9 cellular contexts compared by ENCODE assay signal in the genomic region with DNA sequence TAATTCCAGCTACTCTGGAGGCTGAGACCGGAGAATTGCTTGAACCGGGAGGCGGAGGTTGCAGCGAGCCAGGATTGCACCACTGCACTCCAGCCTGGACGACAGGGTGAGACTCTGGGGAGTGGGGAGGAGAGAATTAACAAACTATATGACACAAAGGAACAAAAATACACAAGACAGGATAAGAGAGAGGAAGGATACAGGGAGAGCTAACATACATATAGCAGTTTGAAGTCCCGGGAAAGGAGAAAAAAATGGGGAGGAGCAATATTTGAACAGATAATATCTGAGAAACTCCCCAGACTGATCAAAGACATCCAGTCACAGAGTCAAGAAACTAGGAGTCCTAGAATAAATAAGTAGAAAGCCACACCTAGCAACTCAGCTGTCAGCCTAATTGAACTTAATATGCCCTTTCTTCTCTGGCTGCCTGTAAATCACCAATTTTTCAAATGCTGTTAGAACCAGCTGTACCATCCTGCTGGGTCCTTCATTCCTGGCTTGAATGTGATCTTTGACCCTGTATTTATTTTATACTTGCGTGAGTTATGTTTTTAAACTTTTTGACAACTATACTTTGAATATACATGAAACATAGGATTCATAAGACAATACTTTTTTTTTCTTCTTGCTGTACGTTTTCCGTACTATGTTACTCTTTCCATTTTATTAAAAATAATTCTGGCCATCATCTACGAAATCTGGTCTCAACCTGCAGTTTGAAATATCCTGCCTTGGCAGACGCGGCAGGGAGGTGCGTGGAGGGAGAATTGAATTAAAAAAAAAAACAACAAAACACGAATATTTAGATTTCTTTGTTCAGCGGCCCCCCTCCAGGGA. TPM values are rescaled to one million over a fixed set of nuclear protein-coding genes. Genes with fewer than 3 reads are reported as not detected.
DNase-seq lines count a peak whose midpoint lies in the region; ATAC-seq and TF ChIP-seq lines count a peak whose summit lies in the region.
"Had no signal": no experiment of that assay in that cellular context is flagged by ENCODE, and none has a peak within 500 bp of the region (broad histone marks: within the 10 kb centered on the region; RNA-seq: fewer than 3 reads in every experiment).

No MANE protein-coding gene starts in this region.

- H3K36me3 ChIP-seq in endodermal cell (ENCODE audit: control insufficient read depth, insufficient read depth, low read length) (no peaks in the 10 kb centered on the region), mucosa of rectum (ENCODE audit: control insufficient read depth in 2 of 2, insufficient read depth in 2 of 2, low read length in 2 of 2) (no peaks in the 10 kb centered on the region)

- peaks cover 2% of the 10 kb centered on the region for H3K4me1 ChIP-seq in endodermal cell (ENCODE audit: control insufficient read depth, insufficient read depth, low read length)
- peaks cover 7 to 20% of the 10 kb centered on the region in 2 donors for H3K4me1 ChIP-seq in mucosa of rectum (ENCODE audit: control insufficient read depth in 2 of 2, insufficient read depth in 2 of 2, low read length in 2 of 2)

- TF ChIP-seq CTCF in endodermal cell (conservative IDR thresholded peaks at IDR 0.05), result no peak
- TF ChIP-seq CTCF in type B pancreatic cell (conservative IDR thresholded peaks at IDR 0.05), result no peak

- no peak for DNase-seq in activated T-cell treated with anti-CD3 and anti-CD28 coated beads, Interleukin-2, amount 50 U/mL, for 72 hours
- no peak for DNase-seq in activated T-cell treated with anti-CD3 and anti-CD28 coated beads, Interleukin-2, amount 50 U/mL, for 4 hours
- DNase-seq in endodermal cell (no peak), type B pancreatic cell (ENCODE audit: extremely low spot score, unreplicated experiment) (no peak), CD1c-positive myeloid dendritic cell (ENCODE audit: extremely low spot score) (no peak)
- DNase-seq: CD4-positive, CD25-positive, alpha-beta regulatory T cell had no signal

- 56 to 93% methylated on average over 5 to 15 of the region's 15 CpGs for WGBS in endodermal cell (ENCODE audit: insufficient coverage in 1 of 2, insufficient read length in 1 of 2), 2 experiments

- peak overlapping the region; percentile 19 to 50 for H3K4me3 Mint-ChIP-seq in activated T-cell treated with anti-CD3 and anti-CD28 coated beads, Interleukin-2, amount 50 U/mL, for 72 hours
- no peak overlapping the region for H3K4me3 Mint-ChIP-seq in activated T-cell treated with anti-CD3 and anti-CD28 coated beads, Interleukin-2, amount 50 U/mL, for 4 hours
- peak overlapping the region; percentile 81 for H3K4me3 Mint-ChIP-seq in endodermal cell
- peak overlapping the region; percentile 87 for H3K4me3 Mint-ChIP-seq in type B pancreatic cell

- no peaks in the 10 kb centered on the region for H3K4me1 Mint-ChIP-seq in activated T-cell treated with anti-CD3 and anti-CD28 coated beads, Interleukin-2, amount 50 U/mL, for 72 hours (ENCODE audit: low read depth)
- peaks cover 3% of the 10 kb centered on the region for H3K4me1 Mint-ChIP-seq in activated T-cell treated with anti-CD3 and anti-CD28 coated beads, Interleukin-2, amount 50 U/mL, for 4 hours (ENCODE audit: low read depth)
- peaks cover 38% of the 10 kb centered on the region for H3K4me1 Mint-ChIP-seq in endodermal cell
- H3K4me1 Mint-ChIP-seq in type B pancreatic cell (ENCODE audit: unreplicated experiment), result peaks cover 23% of the 10 kb centered on the region

- H3K9me3 ChIP-seq in endodermal cell (ENCODE audit: control insufficient read depth, low read length) (peaks cover 20% of the 10 kb centered on the region), mucosa of rectum (ENCODE audit: control insufficient read depth in 2 of 2, low read length in 2 of 2) (no peaks in the 10 kb centered on the region)

- H3K27ac ChIP-seq in endodermal cell (ENCODE audit: low read depth, low read length), result no peak overlapping the region
- peak overlapping the region; percentile 69 to 79 for H3K27ac ChIP-seq in mucosa of rectum (ENCODE audit: low read depth in 2 of 2, low read length in 2 of 2)

- peaks cover 65% of the 10 kb centered on the region for H3K27me3 Mint-ChIP-seq in activated T-cell treated with anti-CD3 and anti-CD28 coated beads, Interleukin-2, amount 50 U/mL, for 72 hours (ENCODE audit: low read depth)
- peaks cover 49% of the 10 kb centered on the region for H3K27me3 Mint-ChIP-seq in activated T-cell treated with anti-CD3 and anti-CD28 coated beads, Interleukin-2, amount 50 U/mL, for 4 hours (ENCODE audit: low read depth)
- H3K27me3 Mint-ChIP-seq in endodermal cell (ENCODE audit: insufficient read depth) (peaks cover 10% of the 10 kb centered on the region), type B pancreatic cell (peaks cover 24% of the 10 kb centered on the region)

- H3K9me3 Mint-ChIP-seq in activated T-cell treated with anti-CD3 and anti-CD28 coated beads, Interleukin-2, amount 50 U/mL, for 72 hours, result peaks cover 6 to 9% of the 10 kb centered on the region in 2 donors
- peaks cover 11% of the 10 kb centered on the region for H3K9me3 Mint-ChIP-seq in activated T-cell treated with anti-CD3 and anti-CD28 coated beads, Interleukin-2, amount 50 U/mL, for 4 hours
- peaks cover 14% of the 10 kb centered on the region for H3K9me3 Mint-ChIP-seq in endodermal cell
- H3K9me3 Mint-ChIP-seq in type B pancreatic cell, result peaks cover 5% of the 10 kb centered on the region

- H3K27ac Mint-ChIP-seq in activated T-cell treated with anti-CD3 and anti-CD28 coated beads, Interleukin-2, amount 50 U/mL, for 72 hours, result no peak overlapping the region
- H3K27ac Mint-ChIP-seq in endodermal cell (peak overlapping the region; percentile 82), type B pancreatic cell (peak overlapping the region; percentile 82)
- H3K27ac Mint-ChIP-seq: CD4-positive, CD25-positive, alpha-beta regulatory T cell had no signal

- H3K27me3 ChIP-seq in endodermal cell (ENCODE audit: control insufficient read depth, insufficient read depth, low read length, poor library complexity, severe bottlenecking) (no peaks in the 10 kb centered on the region), mucosa of rectum (ENCODE audit: control insufficient read depth in 2 of 2, insufficient read depth in 2 of 2, low read length in 2 of 2) (peaks cover 0 to 2% of the 10 kb centered on the region in 2 donors)

- H3K36me3 Mint-ChIP-seq in activated T-cell treated with anti-CD3 and anti-CD28 coated beads, Interleukin-2, amount 50 U/mL, for 72 hours (ENCODE audit: insufficient read depth in 2 of 2), result peaks cover 8 to 13% of the 10 kb centered on the region in 2 donors
- peaks cover 9% of the 10 kb centered on the region for H3K36me3 Mint-ChIP-seq in activated T-cell treated with anti-CD3 and anti-CD28 coated beads, Interleukin-2, amount 50 U/mL, for 4 hours (ENCODE audit: insufficient read depth)
- H3K36me3 Mint-ChIP-seq in endodermal cell (ENCODE audit: low read depth) (peaks cover 15% of the 10 kb centered on the region), type B pancreatic cell (peaks cover 11% of the 10 kb centered on the region)

- peak overlapping the region; percentile 80 for H3K4me3 ChIP-seq in endodermal cell (ENCODE audit: low read length)
- H3K4me3 ChIP-seq in mucosa of rectum (ENCODE audit: low read length in 2 of 2), result peak overlapping the region; percentile 64 to 91

- peak overlapping the region; percentile 75 for H3K9ac ChIP-seq in endodermal cell (ENCODE audit: extremely low read depth, low read length, poor library complexity, severe bottlenecking)
- peak overlapping the region; percentile 73 to 78 for H3K9ac ChIP-seq in mucosa of rectum (ENCODE audit: low read depth in 1 of 2, low read length in 2 of 2)

- ATAC-seq in activated T-cell treated with anti-CD3 and anti-CD28 coated beads, Interleukin-2, amount 50 U/mL, for 72 hours (replicated peaks in 1 of 2), result no peak
- no peak for ATAC-seq in activated T-cell treated with anti-CD3 and anti-CD28 coated beads, Interleukin-2, amount 50 U/mL, for 4 hours
- ATAC-seq in HG03039 (IDR thresholded peaks at IDR 0.05; ENCODE audit: unreplicated experiment) (no peak), GM18907 (IDR thresholded peaks at IDR 0.05; ENCODE audit: unreplicated experiment) (no peak)

RNA-seq across cellular contexts. Expression of a gene that starts 0.9 kb away (rescaled TPM):
- total RNA-seq in activated T-cell treated with anti-CD3 and anti-CD28 coated beads, Interleukin-2, amount 50 U/mL, for 72 hours, result under 1 TPM; 0.30 to 0.31 TPM
- total RNA-seq in activated T-cell treated with anti-CD3 and anti-CD28 coated beads, Interleukin-2, amount 50 U/mL, for 4 hours, result under 1 TPM; 0.14 to 0.26 (median 0.15) TPM
- total RNA-seq in endodermal cell (10 to 100 TPM; 32.8 to 53.7 TPM), type B pancreatic cell (ENCODE audit: low replicate concordance) (6.5 and 6.9 TPM in 2 replicates)
- polyA plus RNA-seq in endodermal cell (2013, experiment 1 of 2), result 14.5 TPM
- 14.4 TPM for polyA plus RNA-seq in endodermal cell (2013, experiment 2 of 2)
- total RNA-seq: CD4-positive, CD25-positive, alpha-beta regulatory T cell had no signal

RNA-seq across cellular contexts. Expression of a gene that starts 50.5 kb away (rescaled TPM):
- total RNA-seq in activated T-cell treated with anti-CD3 and anti-CD28 coated beads, Interleukin-2, amount 50 U/mL, for 72 hours, result not detected
- not detected for total RNA-seq in activated T-cell treated with anti-CD3 and anti-CD28 coated beads, Interleukin-2, amount 50 U/mL, for 4 hours
- total RNA-seq in endodermal cell (not detected), type B pancreatic cell (ENCODE audit: low replicate concordance) (not detected in 2 replicates)
- polyA plus RNA-seq in endodermal cell (2013, experiment 1 of 2), result not detected
- polyA plus RNA-seq in endodermal cell (2013, experiment 2 of 2), result not detected
- total RNA-seq: CD4-positive, CD25-positive, alpha-beta regulatory T cell had no signal
- polyA plus RNA-seq: CD4-positive, CD25-positive, alpha-beta regulatory T cell had no signal
